In the genomic region with DNA sequence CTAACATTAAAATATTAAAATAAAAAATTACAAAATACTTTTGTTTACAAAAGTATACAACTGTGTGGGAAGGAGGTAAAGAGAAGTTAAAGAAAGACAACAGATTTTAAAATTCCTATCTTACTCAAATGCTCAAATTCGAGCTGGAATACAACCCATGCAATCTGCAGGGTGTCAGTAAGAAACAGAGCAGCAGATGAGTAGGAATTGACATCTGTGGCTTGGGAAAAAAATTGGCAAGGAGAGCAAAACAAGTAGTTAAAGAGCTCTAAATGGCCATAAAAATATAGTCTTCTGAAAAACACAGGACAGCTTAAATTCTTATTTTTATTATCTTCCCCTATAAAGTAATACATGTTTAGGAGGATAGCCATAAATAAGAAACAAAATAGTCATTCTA, we compare ENCODE assay signal across 20 cellular contexts.
"Had no signal": no experiment of that assay in that cellular context is flagged by ENCODE, and none has a peak within 500 bp of the region (broad histone marks: within the 10 kb centered on the region; RNA-seq: fewer than 3 reads in every experiment).

No MANE protein-coding gene starts in this region.

- H3K36me3 Mint-ChIP-seq: mesothelial cell of epicardium, naive B cell had no signal

- H3K9me3 Mint-ChIP-seq: endodermal cell had no signal

- H3K4me1 Mint-ChIP-seq: endodermal cell; mesothelial cell of epicardium; naive B cell; naive thymus-derived CD8-positive, alpha-beta T cell had no signal

- H3K4me3 Mint-ChIP-seq: dendritic cell treated with granulocyte-macrophage colony-stimulating factor and Interleukin-4, amounts not matched to agents 40 ng/mL and 50 ng/mL, for 4 days; effector memory CD8-positive, alpha-beta T cell; endodermal cell; mesothelial cell of epicardium; naive B cell; naive thymus-derived CD8-positive, alpha-beta T cell had no signal

- DNase-seq: colonic mucosa; cortex of kidney; effector CD8-positive, alpha-beta T cell; effector memory CD8-positive, alpha-beta T cell; endodermal cell; foreskin keratinocyte; head of caudate nucleus; heart right ventricle; hippocampal formation; left cardiac atrium; left lung; left ventricle myocardium superior; lower lobe of right lung; mesenchymal stem cell; mucosa of descending colon; naive B cell; naive thymus-derived CD8-positive, alpha-beta T cell had no signal

- H3K27ac Mint-ChIP-seq: dendritic cell treated with granulocyte-macrophage colony-stimulating factor and Interleukin-4, amounts not matched to agents 40 ng/mL and 50 ng/mL, for 4 days; effector memory CD8-positive, alpha-beta T cell; endodermal cell; mesothelial cell of epicardium; naive B cell; naive thymus-derived CD8-positive, alpha-beta T cell had no signal

- H3K27me3 Mint-ChIP-seq: dendritic cell treated with granulocyte-macrophage colony-stimulating factor and Interleukin-4, amounts not matched to agents 40 ng/mL and 50 ng/mL, for 4 days; effector memory CD8-positive, alpha-beta T cell; naive B cell; naive thymus-derived CD8-positive, alpha-beta T cell had no signal

- ATAC-seq: effector memory CD8-positive, alpha-beta T cell; foreskin keratinocyte; gastroesophageal sphincter; heart right ventricle; left cardiac atrium; left lung; left ventricle myocardium superior; lower lobe of right lung; mucosa of descending colon; naive thymus-derived CD8-positive, alpha-beta T cell had no signal
